ENCODE assay signal across 19 cellular contexts in the genomic region with DNA sequence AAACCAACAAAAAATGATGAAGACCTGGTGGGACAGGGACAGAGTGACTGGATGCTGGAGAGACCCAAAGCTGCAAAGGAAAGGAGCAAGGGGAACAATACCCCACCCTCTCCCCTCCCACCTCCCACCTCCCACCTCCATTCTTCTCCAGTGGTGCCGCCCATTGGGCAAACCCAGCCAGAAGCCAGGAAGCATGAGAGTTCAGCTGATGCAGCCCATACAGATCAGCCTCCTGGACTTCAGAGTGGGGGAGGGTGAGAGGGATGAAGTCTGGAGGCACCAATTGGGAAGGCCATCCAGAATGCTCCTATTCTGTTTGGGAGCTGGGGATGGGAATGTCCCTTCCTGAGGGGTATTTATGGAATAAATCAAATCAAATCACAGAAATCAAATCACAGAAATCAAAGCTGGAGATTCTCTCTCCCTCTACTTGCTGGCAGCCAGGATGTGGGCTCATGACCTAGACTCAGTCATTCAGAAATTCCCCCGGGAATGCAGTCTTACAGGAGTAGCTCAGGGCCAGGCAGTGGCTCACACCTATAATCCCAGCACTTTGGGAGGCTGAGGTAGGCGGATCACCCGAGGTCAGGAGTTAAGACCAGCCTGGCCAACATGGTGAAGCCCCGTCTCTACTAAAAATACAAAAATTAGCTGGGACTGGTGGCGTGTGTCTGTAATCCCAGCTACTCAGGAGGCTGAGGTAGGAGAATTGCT. TPM values are rescaled to one million over a fixed set of nuclear protein-coding genes. Genes with fewer than 3 reads are reported as not detected.
A peak's percentile ranks its signal among the peaks of the same experiment; 100 is the strongest.
DNase-seq lines count a peak whose midpoint lies in the region; ATAC-seq and TF ChIP-seq lines count a peak whose summit lies in the region.
"Had no signal": no experiment of that assay in that cellular context is flagged by ENCODE, and none has a peak within 500 bp of the region (broad histone marks: within the 10 kb centered on the region; RNA-seq: fewer than 3 reads in every experiment).

No MANE protein-coding gene starts in this region.

- H3K4me3 ChIP-seq in endodermal cell (ENCODE audit: low read length) (no peak overlapping the region), neural progenitor cell (no peak overlapping the region)
- H3K4me3 ChIP-seq: heart left ventricle, mucosa of descending colon, tibial nerve had no signal

- no peak for ATAC-seq in stimulated activated naive B cell treated with anti-CD40 and anti-IgM and Interleukin-4, amounts not matched to agents 10 μg/mL and 1 μg/mL and 100 μg/mL, for 72 hours (replicated peaks)
- ATAC-seq: activated CD4-positive, alpha-beta T cell treated with anti-CD3 and anti-CD28 coated beads for 36 hours; esophagus mucosa; heart left ventricle; mucosa of descending colon had no signal

- H3F3A ChIP-seq in neural progenitor cell (ENCODE audit: low read depth): peaks cover 16% of the 10 kb centered on the region

- H3K4me1 Mint-ChIP-seq in endodermal cell (peaks cover 37% of the 10 kb centered on the region), neural progenitor cell (peaks cover 66% of the 10 kb centered on the region)
- peaks cover 38 to 53% of the 10 kb centered on the region in 2 donors for H3K4me1 Mint-ChIP-seq in stimulated activated naive B cell treated with anti-CD40 and anti-IgM and Interleukin-4, amounts not matched to agents 10 μg/mL and 1 μg/mL and 100 μg/mL, for 72 hours

- no peaks in the 10 kb centered on the region for H3K36me3 Mint-ChIP-seq in endodermal cell (ENCODE audit: low read depth)
- no peaks in the 10 kb centered on the region for H3K36me3 Mint-ChIP-seq in neural progenitor cell
- no peaks in the 10 kb centered on the region for H3K36me3 Mint-ChIP-seq in stimulated activated naive B cell treated with anti-CD40 and anti-IgM and Interleukin-4, amounts not matched to agents 10 μg/mL and 1 μg/mL and 100 μg/mL, for 72 hours
- H3K36me3 Mint-ChIP-seq: activated naive CD4-positive, alpha-beta T cell treated with anti-CD3 and anti-CD28 coated beads, Interleukin-2, amount 10 ng/mL, durations not matched to agents 7 days and 5 days had no signal

- TF ChIP-seq CTCF in endodermal cell (conservative IDR thresholded peaks at IDR 0.05) (no peak), neural progenitor cell (IDR thresholded peaks at IDR 0.05) (no peak)

- H3K4me1 ChIP-seq in endodermal cell (ENCODE audit: control insufficient read depth, insufficient read depth, low read length) (peaks cover 17% of the 10 kb centered on the region), neural progenitor cell (peaks cover 23% of the 10 kb centered on the region)

- no peaks in the 10 kb centered on the region for H3K27me3 Mint-ChIP-seq in endodermal cell (ENCODE audit: insufficient read depth)
- peaks cover 26% of the 10 kb centered on the region for H3K27me3 Mint-ChIP-seq in neural progenitor cell (ENCODE audit: insufficient read depth, low read depth)
- no peaks in the 10 kb centered on the region for H3K27me3 Mint-ChIP-seq in stimulated activated naive B cell treated with anti-CD40 and anti-IgM and Interleukin-4, amounts not matched to agents 10 μg/mL and 1 μg/mL and 100 μg/mL, for 72 hours
- H3K27me3 Mint-ChIP-seq: activated CD4-positive, alpha-beta T cell treated with anti-CD3 and anti-CD28 coated beads for 36 hours had no signal

- H3K9me3 ChIP-seq in endodermal cell (ENCODE audit: control insufficient read depth, low read length): no peaks in the 10 kb centered on the region
- no peaks in the 10 kb centered on the region for H3K9me3 ChIP-seq in neural progenitor cell (ENCODE audit: low read depth)
- H3K9me3 ChIP-seq: heart left ventricle, mucosa of descending colon, tibial nerve had no signal

- no peaks in the 10 kb centered on the region for H4K20me1 ChIP-seq in neural progenitor cell (ENCODE audit: low read depth)

- H3K4me2 ChIP-seq in neural progenitor cell: peak overlapping the region; percentile 6

- no peaks in the 10 kb centered on the region for H3K36me3 ChIP-seq in endodermal cell (ENCODE audit: control insufficient read depth, insufficient read depth, low read length)
- no peaks in the 10 kb centered on the region for H3K36me3 ChIP-seq in neural progenitor cell
- H3K36me3 ChIP-seq: brain microvascular endothelial cell, heart left ventricle, tibial nerve had no signal

- H2AFZ ChIP-seq in neural progenitor cell (replicated peaks): no peak overlapping the region

- H3K27me3 ChIP-seq in endodermal cell (ENCODE audit: control insufficient read depth, insufficient read depth, low read length, poor library complexity, severe bottlenecking) (no peaks in the 10 kb centered on the region), neural progenitor cell (no peaks in the 10 kb centered on the region)
- H3K27me3 ChIP-seq: brain microvascular endothelial cell, heart left ventricle, tibial nerve had no signal

- no peak overlapping the region for H3K9ac ChIP-seq in endodermal cell (ENCODE audit: extremely low read depth, low read length, poor library complexity, severe bottlenecking)
- H3K9ac ChIP-seq in neural progenitor cell: no peak overlapping the region

- H3K79me2 ChIP-seq in neural progenitor cell (ENCODE audit: low read depth): no peaks in the 10 kb centered on the region

- H3K27ac Mint-ChIP-seq in endodermal cell (peak overlapping the region; percentile 24), neural progenitor cell (no peak overlapping the region)
- H3K27ac Mint-ChIP-seq in stimulated activated naive B cell treated with anti-CD40 and anti-IgM and Interleukin-4, amounts not matched to agents 10 μg/mL and 1 μg/mL and 100 μg/mL, for 72 hours: no peak overlapping the region
- H3K27ac Mint-ChIP-seq: activated CD4-positive, alpha-beta T cell treated with anti-CD3 and anti-CD28 coated beads for 36 hours; activated naive CD4-positive, alpha-beta T cell treated with anti-CD3 and anti-CD28 coated beads, Interleukin-2, amount 10 ng/mL, durations not matched to agents 7 days and 5 days; dendritic cell treated with granulocyte-macrophage colony-stimulating factor and Interleukin-4, amounts not matched to agents 40 ng/mL and 50 ng/mL, for 4 days had no signal

- peak; percentile 61 for DNase-seq in ELR (ENCODE audit: low read depth)
- DNase-seq in NCI-H69 (lab: John Stamatoyannopoulos, UW): peak; percentile 75
- peak; percentile 74 for DNase-seq in endodermal cell
- peak; percentile 34 for DNase-seq in neural progenitor cell (ENCODE audit: low spot score)
- DNase-seq in 8988T: no peak
- DNase-seq in COLO668 (lab: John Stamatoyannopoulos, UW; ENCODE audit: unreplicated experiment): no peak
- no peak for DNase-seq in stimulated activated naive B cell treated with anti-CD40 and anti-IgM and Interleukin-4, amounts not matched to agents 10 μg/mL and 1 μg/mL and 100 μg/mL, for 72 hours
- DNase-seq: activated CD4-positive, alpha-beta T cell treated with anti-CD3 and anti-CD28 coated beads for 36 hours; activated naive CD4-positive, alpha-beta T cell treated with anti-CD3 and anti-CD28 coated beads, Interleukin-2, amount 10 ng/mL, durations not matched to agents 7 days and 5 days; brain microvascular endothelial cell; DMS79; heart left ventricle; mucosa of descending colon; NCI-H1048; SIG-M5; T-helper 9 cell had no signal

- H3K4me3 Mint-ChIP-seq in endodermal cell: no peak overlapping the region
- H3K4me3 Mint-ChIP-seq in neural progenitor cell: no peak overlapping the region
- H3K4me3 Mint-ChIP-seq in stimulated activated naive B cell treated with anti-CD40 and anti-IgM and Interleukin-4, amounts not matched to agents 10 μg/mL and 1 μg/mL and 100 μg/mL, for 72 hours: no peak overlapping the region
- H3K4me3 Mint-ChIP-seq: activated CD4-positive, alpha-beta T cell treated with anti-CD3 and anti-CD28 coated beads for 36 hours; activated naive CD4-positive, alpha-beta T cell treated with anti-CD3 and anti-CD28 coated beads, Interleukin-2, amount 10 ng/mL, durations not matched to agents 7 days and 5 days; dendritic cell treated with granulocyte-macrophage colony-stimulating factor and Interleukin-4, amounts not matched to agents 40 ng/mL and 50 ng/mL, for 4 days had no signal

- H3K9me3 Mint-ChIP-seq in endodermal cell (no peaks in the 10 kb centered on the region), neural progenitor cell (no peaks in the 10 kb centered on the region)
- H3K9me3 Mint-ChIP-seq in stimulated activated naive B cell treated with anti-CD40 and anti-IgM and Interleukin-4, amounts not matched to agents 10 μg/mL and 1 μg/mL and 100 μg/mL, for 72 hours: no peaks in the 10 kb centered on the region
- H3K9me3 Mint-ChIP-seq: activated naive CD4-positive, alpha-beta T cell treated with anti-CD3 and anti-CD28 coated beads, Interleukin-2, amount 10 ng/mL, durations not matched to agents 7 days and 5 days; dendritic cell treated with granulocyte-macrophage colony-stimulating factor and Interleukin-4, amounts not matched to agents 40 ng/mL and 50 ng/mL, for 4 days had no signal

- 79 to 82% methylated on average over 4 to 6 of the region's 6 CpGs for WGBS in endodermal cell (ENCODE audit: insufficient coverage in 1 of 2, insufficient read length in 1 of 2), 2 experiments

- H3K27ac ChIP-seq in endodermal cell (ENCODE audit: low read depth, low read length): no peak overlapping the region
- H3K27ac ChIP-seq in neural progenitor cell: no peak overlapping the region
- H3K27ac ChIP-seq: brain microvascular endothelial cell, heart left ventricle, tibial nerve had no signal

RNA-seq across cellular contexts. Expression of gene IRF2BPL, which starts 31.1 kb away (rescaled TPM):
- total RNA-seq in endodermal cell: 10 to 100 TPM; 34.2 to 44.3 TPM
- 74.1 TPM for polyA plus RNA-seq in endodermal cell (2013, experiment 1 of 2)
- 75.5 TPM for polyA plus RNA-seq in endodermal cell (2013, experiment 2 of 2)
- total RNA-seq in neural progenitor cell (ENCODE audit: low replicate concordance): 4.8 and 14.9 TPM in 2 replicates

Comparison
In these comparisons a context has a peak if more than half of its experiments do, and no peak if none do; other contexts are left out.
1. DNase-seq: peak in ELR (single experiment), NCI-H69 (single experiment), endodermal cell (single experiment) and neural progenitor cell (single experiment); none in 8988T (single experiment), COLO668 (single experiment) and stimulated activated naive B cell treated with anti-CD40 and anti-IgM and Interleukin-4, amounts not matched to agents 10 μg/mL and 1 μg/mL and 100 μg/mL, for 72 hours (single experiment).